ENCODE assay signal across 12 cellular contexts in genomic region chr3:7504886-7505775, GRCh38.
DNase-seq lines count a peak whose midpoint lies in the region; ATAC-seq and TF ChIP-seq lines count a peak whose summit lies in the region.
"Had no signal": no experiment of that assay in that cellular context is flagged by ENCODE, and none has a peak within 500 bp of the region (broad histone marks: within the 10 kb centered on the region; RNA-seq: fewer than 3 reads in every experiment).

No MANE protein-coding gene starts in this region.

- peak overlapping the region; percentile 33 to 35 for H3K27ac ChIP-seq in aorta (ENCODE audit: low read depth in 1 of 2, low read length in 2 of 2)
- H3K27ac ChIP-seq: testis had no signal

- ATAC-seq in Right ventricle myocardium inferior (peak; percentile 28), aorta (ENCODE audit: low FRiP score) (peak; percentile 69), HG03378 (IDR thresholded peaks at IDR 0.05; ENCODE audit: unreplicated experiment) (no peak)
- ATAC-seq: activated CD8-positive, alpha-beta T cell treated with anti-CD3 and anti-CD28 coated beads, Interleukin-2, amount 10 ng/mL, durations not matched to agents 7 days and 5 days had no signal

- DNase-seq in Right ventricle myocardium inferior (ENCODE audit: missing footprints), result no peak
- DNase-seq in cardiac septum (ENCODE audit: low spot score), result no peak
- peak; percentile 96 for DNase-seq in choroid plexus epithelial cell (ENCODE audit: low read depth)
- DNase-seq in iris pigment epithelial cell (ENCODE audit: low read depth), result peak; percentile 75
- DNase-seq in aorta, result peak in 1 of 2 donors; percentile 59
- DNase-seq in midbrain (lab: John Stamatoyannopoulos, UW), result no peak
- no peak for DNase-seq in activated effector memory CD4-positive, alpha-beta T cell treated with anti-CD3 and anti-CD28 coated beads, Interleukin-2, amount 50 U/mL, for 16 hours
- DNase-seq: activated CD8-positive, alpha-beta T cell treated with anti-CD3 and anti-CD28 coated beads, Interleukin-2, amount 10 ng/mL, durations not matched to agents 7 days and 5 days; NCI-H2171 treated with DMSO at 0.1 percent for 48 hours; stimulated activated CD4-positive, alpha-beta T cell treated with anti-CD3 and anti-CD28 coated beads, Interleukin-2, amount 100 ng/mL, for 48 hours; testis had no signal

- peaks cover 3% of the 10 kb centered on the region for H3K9me3 ChIP-seq in aorta (ENCODE audit: control insufficient read depth, low read length)
- H3K9me3 ChIP-seq: testis had no signal

- no peaks in the 10 kb centered on the region for H3K36me3 ChIP-seq in aorta (ENCODE audit: control insufficient read depth in 1 of 2, insufficient read depth in 2 of 2, low read length in 1 of 2)

- TF ChIP-seq CTCF in choroid plexus epithelial cell (conservative IDR thresholded peaks at IDR 0.05; ENCODE audit: low read depth, low read length), result peak; percentile 23

- intact Hi-C loops in Right ventricle myocardium inferior (cut with DNase I), result loop anchor here (10.0 kb wide), 1 partner anchor 60 kb away; no protein-coding TSS in a partner anchor
- intact Hi-C loops in cardiac septum (cut with DNase I), result loop anchor here (2.0 kb wide), 1 partner anchor 196 kb away; no protein-coding TSS in a partner anchor
- intact Hi-C loops in aorta (cut with DNase I), result loop anchor here in 1 of 2 donors (10.0 kb wide), 1 partner anchor 270 kb away; no protein-coding TSS in a partner anchor

- 31% methylated on average over 3 of the region's 3 CpGs for WGBS in aorta, 2 donors

- no peaks in the 10 kb centered on the region for H3K27me3 ChIP-seq in aorta (ENCODE audit: control insufficient read depth in 1 of 2, insufficient read depth in 2 of 2, low read length in 1 of 2)
- H3K27me3 ChIP-seq: testis had no signal

- no peak overlapping the region for H3K4me3 ChIP-seq in choroid plexus epithelial cell (ENCODE audit: low read depth, low read length)
- H3K4me3 ChIP-seq in aorta (ENCODE audit: low read length in 2 of 2), result no peak overlapping the region
- H3K4me3 ChIP-seq: testis had no signal

- H3K4me1 ChIP-seq in aorta (ENCODE audit: control insufficient read depth in 1 of 2, insufficient read depth in 2 of 2, low read length in 2 of 2), result peaks cover 2 to 15% of the 10 kb centered on the region in 2 donors
- H3K4me1 ChIP-seq: testis had no signal

Comparison
In these comparisons a context has a peak if more than half of its experiments do, and no peak if none do; other contexts are left out.
1. DNase-seq: peak in choroid plexus epithelial cell (single experiment) and iris pigment epithelial cell (single experiment); none in Right ventricle myocardium inferior (single experiment), cardiac septum (single experiment), midbrain (single experiment) and activated effector memory CD4-positive, alpha-beta T cell treated with anti-CD3 and anti-CD28 coated beads, Interleukin-2, amount 50 U/mL, for 16 hours (single experiment).